In genomic region chr12:77608157-77608755, GRCh38 we compare ENCODE assay signal across 26 cellular contexts.
DNase-seq lines count a peak whose midpoint lies in the region; ATAC-seq and TF ChIP-seq lines count a peak whose summit lies in the region.
"Had no signal": no experiment of that assay in that cellular context is flagged by ENCODE, and none has a peak within 500 bp of the region (broad histone marks: within the 10 kb centered on the region; RNA-seq: fewer than 3 reads in every experiment).

No MANE protein-coding gene starts in this region.

- H3K27me3 ChIP-seq in tibial artery: no peaks in the 10 kb centered on the region
- H3K27me3 ChIP-seq: upper lobe of left lung had no signal

- H3K4me1 ChIP-seq in tibial artery: no peaks in the 10 kb centered on the region
- H3K4me1 ChIP-seq: foreskin keratinocyte had no signal

- no peak overlapping the region for H3K27ac ChIP-seq in tibial artery
- H3K27ac ChIP-seq: foreskin keratinocyte, upper lobe of left lung had no signal

- intact Hi-C loops in tibial artery (cut with DNase I; ENCODE audit: low total_unique reads): no loop called here

- no peaks in the 10 kb centered on the region for H3K36me3 ChIP-seq in tibial artery
- H3K36me3 ChIP-seq: upper lobe of left lung had no signal

- peak; percentile 68 for ATAC-seq in SK-N-SH treated with all-trans-retinoic acid at 6 μM for 48 hours
- ATAC-seq: activated T-cell treated with anti-CD3 and anti-CD28 coated beads, Interleukin-2, amount 50 U/mL, for 4 hours; foreskin keratinocyte; GM12878; mucosa of descending colon; natural killer cell treated with Interleukin-12 subunit alpha and Interleukin-12 subunit beta and Interleukin-15 and Interleukin-18, amount 100 ng/mL, for 72 hours; Panc1; stimulated activated memory B cell treated with anti-CD40 and anti-IgM and Interleukin-4, amounts not matched to agents 10 μg/mL and 1 μg/mL and 100 μg/mL, for 72 hours had no signal

- no peak for TF ChIP-seq CTCF in tibial artery (IDR thresholded peaks at IDR 0.05)

- no peaks in the 10 kb centered on the region for H3K9me3 ChIP-seq in tibial artery
- H3K9me3 ChIP-seq: mucosa of descending colon, upper lobe of left lung had no signal

- DNase-seq in GM04503 (ENCODE audit: low read depth): peak; percentile 15
- DNase-seq in foreskin melanocyte: peak; percentile 44
- peak; percentile 72 for DNase-seq in superior temporal gyrus (ENCODE audit: extremely low spot score)
- no peak for DNase-seq in NCI-H1105 treated with DMSO at 0.1 percent for 48 hours (lab: John Stamatoyannopoulos, UW)
- no peak for DNase-seq in tibial artery
- no peak for DNase-seq in effector CD4-positive, alpha-beta T cell
- DNase-seq: activated B cell treated with CpG ODN at 0.5 μM for 24 hours; activated CD4-positive, alpha-beta T cell treated with anti-CD3 and anti-CD28 coated beads, Interleukin-2, amount 50 U/mL, for 1 hour; activated gamma-delta T cell; activated naive CD8-positive, alpha-beta T cell treated with anti-CD3 and anti-CD28 coated beads for 36 hours; activated T-cell treated with anti-CD3 and anti-CD28 coated beads, Interleukin-2, amount 50 U/mL, for 4 hours; aorta; cortex of kidney; foreskin keratinocyte; mucosa of descending colon; NCI-H1092; NCI-H69; SHP77; T-helper 1 cell; upper lobe of left lung had no signal

- H3K4me3 ChIP-seq in tibial artery: no peak overlapping the region
- H3K4me3 ChIP-seq: GM12878, lung, mucosa of descending colon, upper lobe of left lung had no signal

TF ChIP-seq in SK-N-SH treated with all-trans-retinoic acid at 6 μM for 48 hours, 23 proteins besides CTCF, POLR2A, EP300 and RAD21:
- no peak for TF ChIP-seq ARNTL (CRISPR knock-in tag; IDR thresholded peaks at IDR 0.05; ENCODE audit: borderline replicate concordance, low read depth)
- TF ChIP-seq TOX (CRISPR knock-in tag; IDR thresholded peaks at IDR 0.05; ENCODE audit: borderline replicate concordance): no peak
- no peak for TF ChIP-seq CSDC2 (CRISPR knock-in tag; IDR thresholded peaks at IDR 0.05)
- TF ChIP-seq, protein P1, sequence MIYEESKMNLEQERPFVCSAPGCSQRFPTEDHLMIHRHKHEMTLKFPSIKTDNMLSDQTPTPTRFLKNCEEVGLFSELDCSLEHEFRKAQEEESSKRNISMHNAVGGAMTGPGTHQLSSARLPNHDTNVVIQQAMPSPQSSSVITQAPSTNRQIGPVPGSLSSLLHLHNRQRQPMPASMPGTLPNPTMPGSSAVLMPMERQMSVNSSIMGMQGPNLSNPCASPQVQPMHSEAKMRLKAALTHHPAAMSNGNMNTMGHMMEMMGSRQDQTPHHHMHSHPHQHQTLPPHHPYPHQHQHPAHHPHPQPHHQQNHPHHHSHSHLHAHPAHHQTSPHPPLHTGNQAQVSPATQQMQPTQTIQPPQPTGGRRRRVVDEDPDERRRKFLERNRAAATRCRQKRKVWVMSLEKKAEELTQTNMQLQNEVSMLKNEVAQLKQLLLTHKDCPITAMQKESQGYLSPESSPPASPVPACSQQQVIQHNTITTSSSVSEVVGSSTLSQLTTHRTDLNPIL (CRISPR knock-in tag; IDR thresholded peaks at IDR 0.05; ENCODE audit: low read depth): no peak
- no peak for TF ChIP-seq ZNF70 (CRISPR knock-in tag; IDR thresholded peaks at IDR 0.05)
- TF ChIP-seq TCF4 (CRISPR knock-in tag; IDR thresholded peaks at IDR 0.05; ENCODE audit: borderline replicate concordance): no peak
- no peak for TF ChIP-seq CSRNP3 (CRISPR knock-in tag; IDR thresholded peaks at IDR 0.05)
- TF ChIP-seq ISL1 (CRISPR knock-in tag; IDR thresholded peaks at IDR 0.05): no peak
- no peak for TF ChIP-seq ZC3H10 (CRISPR knock-in tag; IDR thresholded peaks at IDR 0.05)
- TF ChIP-seq ZFP30 (CRISPR knock-in tag; IDR thresholded peaks at IDR 0.05): no peak
- no peak for TF ChIP-seq PATZ1 (CRISPR knock-in tag; IDR thresholded peaks at IDR 0.05; ENCODE audit: borderline replicate concordance)
- no peak for TF ChIP-seq ESRRG (CRISPR knock-in tag; IDR thresholded peaks at IDR 0.05)
- no peak for TF ChIP-seq BACH2 (CRISPR knock-in tag; IDR thresholded peaks at IDR 0.05; ENCODE audit: borderline replicate concordance)
- no peak for TF ChIP-seq SNAI2 (CRISPR knock-in tag; IDR thresholded peaks at IDR 0.05)
- TF ChIP-seq ZNF565 (CRISPR knock-in tag; conservative IDR thresholded peaks at IDR 0.05; ENCODE audit: low read depth): no peak
- no peak for TF ChIP-seq TSHZ2 (CRISPR knock-in tag; IDR thresholded peaks at IDR 0.05)
- TF ChIP-seq POU6F1 (CRISPR knock-in tag; IDR thresholded peaks at IDR 0.05; ENCODE audit: borderline replicate concordance, low read depth): no peak

Comparison
In these comparisons a context has a peak if more than half of its experiments do, and no peak if none do; other contexts are left out.
1. DNase-seq: peak in GM04503 (single experiment), foreskin melanocyte (single experiment) and superior temporal gyrus (single experiment); none in NCI-H1105 treated with DMSO at 0.1 percent for 48 hours (single experiment), tibial artery (0 of 2) and effector CD4-positive, alpha-beta T cell (single experiment).